32 cellular contexts compared by ENCODE assay signal in genomic region chr20:59802471-59803221, GRCh38.
DNase-seq lines count a peak whose midpoint lies in the region; ATAC-seq, FAIRE-seq and TF ChIP-seq lines count a peak whose summit lies in the region.
"Had no signal": no experiment of that assay in that cellular context is flagged by ENCODE, and none has a peak within 500 bp of the region (broad histone marks: within the 10 kb centered on the region; RNA-seq: fewer than 3 reads in every experiment).

No MANE protein-coding gene starts in this region.

- intact Hi-C loops in colonic mucosa (cut with DNase I): no loop called here
- intact Hi-C loops in activated CD4-positive, alpha-beta T cell treated with anti-CD3 and anti-CD28 coated beads for 36 hours (cut with DNase I, micrococcal nuclease): no loop called here

- FAIRE-seq in H54 (lab: Jason Lieb, UNC): no peak
- FAIRE-seq: GM18507, RCC 7860, small intestine had no signal

- no peak overlapping the region for H3K27ac Mint-ChIP-seq in activated naive CD8-positive, alpha-beta T cell treated with anti-CD3 and anti-CD28 coated beads for 36 hours
- H3K27ac Mint-ChIP-seq in activated CD4-positive, alpha-beta T cell treated with anti-CD3 and anti-CD28 coated beads for 36 hours: no peak overlapping the region
- H3K27ac Mint-ChIP-seq: activated CD8-positive, alpha-beta T cell treated with anti-CD3 and anti-CD28 coated beads for 36 hours; naive thymus-derived CD4-positive, alpha-beta T cell; stimulated activated naive CD8-positive, alpha-beta T cell treated with anti-CD3 and anti-CD28 coated beads, Interleukin-15, amount 100 ng/mL, for 72 hours had no signal

- 79 to 83% methylated on average over 9 of the region's 9 CpGs for WGBS in lung, 2 donors

- H3K27me3 ChIP-seq in RWPE2 (ENCODE audit: insufficient read depth, poor library complexity, severe bottlenecking) (no peaks in the 10 kb centered on the region), colonic mucosa (no peaks in the 10 kb centered on the region), lung (ENCODE audit: control insufficient read depth, insufficient read depth) (no peaks in the 10 kb centered on the region)
- H3K27me3 ChIP-seq: heart left ventricle had no signal

- H3K36me3 ChIP-seq in RWPE2 (ENCODE audit: low read depth): no peaks in the 10 kb centered on the region
- no peaks in the 10 kb centered on the region for H3K36me3 ChIP-seq in colonic mucosa
- H3K36me3 ChIP-seq in lung (ENCODE audit: control insufficient read depth in 2 of 2, insufficient read depth in 2 of 2, low read length in 2 of 2): no peaks in the 10 kb centered on the region
- H3K36me3 ChIP-seq: heart left ventricle, SJCRH30 had no signal

- DNase-seq in RWPE2 (ENCODE audit: low spot score) (peak; percentile 61), colonic mucosa (peak; percentile 9), lung (ENCODE audit: low spot score) (peak; percentile 24), H54 (ENCODE audit: insufficient read length, low spot score) (no peak)
- DNase-seq in activated naive CD8-positive, alpha-beta T cell treated with anti-CD3 and anti-CD28 coated beads for 36 hours: no peak
- no peak for DNase-seq in activated CD4-positive, alpha-beta T cell treated with anti-CD3 and anti-CD28 coated beads for 36 hours
- DNase-seq: activated CD8-positive, alpha-beta T cell treated with anti-CD3 and anti-CD28 coated beads for 36 hours; activated gamma-delta T cell; activated T-cell treated with anti-CD3 and anti-CD28 coated beads, Interleukin-2, amount 50 U/mL, for 1 hour; cerebellar nuclear complex; effector memory CD4-positive, alpha-beta T cell; left colon; MM.1S; naive thymus-derived CD4-positive, alpha-beta T cell; NCI-H1417; NCI-H2081 treated with DMSO at 0.1 percent for 48 hours; NCI-H345; NCI-H748 treated with DMSO at 0.1 percent for 48 hours; SJCRH30; small intestine; stimulated activated CD4-positive, alpha-beta T cell treated with anti-CD3 and anti-CD28 coated beads, Interleukin-1b, Interleukin-23, amount 100 ng/mL, for 48 hours; stimulated activated CD8-positive, alpha-beta memory T cell treated with anti-CD3 and anti-CD28 coated beads, Interleukin-4, amount 100 ng/mL, for 48 hours; stimulated activated naive CD8-positive, alpha-beta T cell treated with anti-CD3 and anti-CD28 coated beads, Interleukin-15, amount 100 ng/mL, for 72 hours; T-helper 1 cell; trophoblast cell had no signal

- H3K27ac ChIP-seq in RWPE2 (ENCODE audit: poor library complexity, severe bottlenecking) (no peak overlapping the region), colonic mucosa (no peak overlapping the region), lung (ENCODE audit: low read depth in 1 of 2, low read length in 1 of 2) (no peak overlapping the region), temporal lobe (ENCODE audit: low read depth, low read length) (peak overlapping the region; percentile 73)
- H3K27ac ChIP-seq: C4-2B, heart left ventricle, KMS-11, SJCRH30 had no signal

- TF ChIP-seq CTCF in RWPE2 (IDR thresholded peaks at IDR 0.05; ENCODE audit: poor library complexity, severe bottlenecking): no peak
- TF ChIP-seq CTCF in colonic mucosa (IDR thresholded peaks at IDR 0.05): no peak
- TF ChIP-seq CTCF in lung (IDR thresholded peaks at IDR 0.05; ENCODE audit: control extremely low read depth, extremely low read depth): no peak

- H3K4me3 ChIP-seq in RWPE2 (ENCODE audit: severe bottlenecking): no peak overlapping the region
- H3K4me3 ChIP-seq in colonic mucosa: no peak overlapping the region
- no peak overlapping the region for H3K4me3 ChIP-seq in lung
- H3K4me3 ChIP-seq: heart left ventricle, SJCRH30 had no signal

- peaks cover 23% of the 10 kb centered on the region for H3K27me3 Mint-ChIP-seq in activated naive CD8-positive, alpha-beta T cell treated with anti-CD3 and anti-CD28 coated beads for 36 hours
- peaks cover 22% of the 10 kb centered on the region for H3K27me3 Mint-ChIP-seq in activated CD4-positive, alpha-beta T cell treated with anti-CD3 and anti-CD28 coated beads for 36 hours

- H3K9me3 ChIP-seq in RWPE2 (ENCODE audit: severe bottlenecking) (peaks cover 15% of the 10 kb centered on the region), colonic mucosa (no peaks in the 10 kb centered on the region), lung (ENCODE audit: control insufficient read depth in 2 of 2, insufficient read depth in 1 of 2, low read length in 1 of 2) (peaks cover 0 to 8% of the 10 kb centered on the region in 2 donors)

- no peaks in the 10 kb centered on the region for H3K4me1 ChIP-seq in RWPE2 (ENCODE audit: insufficient read depth, poor library complexity, severe bottlenecking)
- H3K4me1 ChIP-seq in colonic mucosa: no peaks in the 10 kb centered on the region
- no peaks in the 10 kb centered on the region for H3K4me1 ChIP-seq in lung (ENCODE audit: control insufficient read depth in 2 of 2, insufficient read depth in 2 of 2, low read length in 2 of 2)
- H3K4me1 ChIP-seq: heart left ventricle, SJCRH30 had no signal

- POLR2A ChIA-PET in activated CD4-positive, alpha-beta T cell treated with anti-CD3 and anti-CD28 coated beads for 36 hours (lab: Charles Lee): no interaction called here

- CTCF ChIA-PET in activated CD4-positive, alpha-beta T cell treated with anti-CD3 and anti-CD28 coated beads for 36 hours (lab: Charles Lee): no interaction called here

- peaks cover 13% of the 10 kb centered on the region for H3K9me3 Mint-ChIP-seq in activated naive CD8-positive, alpha-beta T cell treated with anti-CD3 and anti-CD28 coated beads for 36 hours
- peaks cover 8% of the 10 kb centered on the region for H3K9me3 Mint-ChIP-seq in activated CD4-positive, alpha-beta T cell treated with anti-CD3 and anti-CD28 coated beads for 36 hours (ENCODE audit: low read depth)

- ATAC-seq in RWPE2 (ENCODE audit: low read depth) (no peak; the same call in 2 of the 3 replicates), lung (ENCODE audit: insufficient read depth, low FRiP score) (no peak)
- no peak for ATAC-seq in activated CD4-positive, alpha-beta T cell treated with anti-CD3 and anti-CD28 coated beads for 36 hours
- ATAC-seq: activated CD8-positive, alpha-beta T cell treated with anti-CD3 and anti-CD28 coated beads for 36 hours; HCT116; heart left ventricle; left colon; naive thymus-derived CD4-positive, alpha-beta T cell; stimulated activated naive CD8-positive, alpha-beta T cell treated with anti-CD3 and anti-CD28 coated beads, Interleukin-15, amount 100 ng/mL, for 72 hours had no signal

- H3K9ac ChIP-seq in colonic mucosa (ENCODE audit: low read depth in 2 of 2, low read length in 2 of 2): no peak overlapping the region
- H3K9ac ChIP-seq: KMS-11 had no signal

- TF ChIP-seq POLR2A in H54 (IDR thresholded peaks at IDR 0.05; ENCODE audit: low read depth, low read length): no peak

- no peaks in the 10 kb centered on the region for H3K4me1 Mint-ChIP-seq in activated naive CD8-positive, alpha-beta T cell treated with anti-CD3 and anti-CD28 coated beads for 36 hours
- H3K4me1 Mint-ChIP-seq in activated CD4-positive, alpha-beta T cell treated with anti-CD3 and anti-CD28 coated beads for 36 hours: no peaks in the 10 kb centered on the region
- H3K4me1 Mint-ChIP-seq: naive thymus-derived CD4-positive, alpha-beta T cell; stimulated activated naive CD8-positive, alpha-beta T cell treated with anti-CD3 and anti-CD28 coated beads, Interleukin-15, amount 100 ng/mL, for 72 hours had no signal

- H3K4me3 Mint-ChIP-seq in activated naive CD8-positive, alpha-beta T cell treated with anti-CD3 and anti-CD28 coated beads for 36 hours: no peak overlapping the region
- H3K4me3 Mint-ChIP-seq in activated CD4-positive, alpha-beta T cell treated with anti-CD3 and anti-CD28 coated beads for 36 hours: no peak overlapping the region
- H3K4me3 Mint-ChIP-seq: activated CD8-positive, alpha-beta T cell treated with anti-CD3 and anti-CD28 coated beads for 36 hours; naive thymus-derived CD4-positive, alpha-beta T cell; stimulated activated naive CD8-positive, alpha-beta T cell treated with anti-CD3 and anti-CD28 coated beads, Interleukin-15, amount 100 ng/mL, for 72 hours had no signal

- no peaks in the 10 kb centered on the region for H3K36me3 Mint-ChIP-seq in activated naive CD8-positive, alpha-beta T cell treated with anti-CD3 and anti-CD28 coated beads for 36 hours
- H3K36me3 Mint-ChIP-seq in activated CD4-positive, alpha-beta T cell treated with anti-CD3 and anti-CD28 coated beads for 36 hours (ENCODE audit: low read depth): no peaks in the 10 kb centered on the region

Comparison
In these comparisons a context has a peak if more than half of its experiments do, and no peak if none do; other contexts are left out.
1. DNase-seq: peak in RWPE2 (single experiment), colonic mucosa (single experiment) and lung (single experiment); none in H54 (single experiment), activated naive CD8-positive, alpha-beta T cell treated with anti-CD3 and anti-CD28 coated beads for 36 hours (single experiment) and activated CD4-positive, alpha-beta T cell treated with anti-CD3 and anti-CD28 coated beads for 36 hours (single experiment).